Comparison of ENCODE assay signal across 1 cellular context in genomic region chr17:4948166-4948996, GRCh38.
TF ChIP-seq lines count a peak whose summit lies in the region.

Gene PFN1, minus strand, starts transcription at chr17:4948530. Its CDS starts 136 bp downstream, at chr17:4948394.

TF ChIP-seq in WTC11, 78 proteins besides CTCF, POLR2A, EP300 and RAD21 (continued from another document and continues in another):
- TF ChIP-seq CREB1 (CRISPR knock-in tag; IDR thresholded peaks at IDR 0.05) (no peak; the same call in 1 of the 2 replicates), ZNF138 (CRISPR knock-in tag; conservative IDR thresholded peaks at IDR 0.05) (no peak; the same call in 1 of the 2 replicates), ATF6 (CRISPR knock-in tag; IDR thresholded peaks at IDR 0.05) (no peak), ATF1 (CRISPR knock-in tag; IDR thresholded peaks at IDR 0.05) (peak; percentile 91; the same call in 1 of the 2 replicates), EMX1 (CRISPR knock-in tag; IDR thresholded peaks at IDR 0.05) (no peak), HMGA2 (CRISPR knock-in tag; IDR thresholded peaks at IDR 0.05) (no peak), SOX15 (CRISPR knock-in tag; IDR thresholded peaks at IDR 0.05) (no peak), OVOL2 (CRISPR knock-in tag; IDR thresholded peaks at IDR 0.05; ENCODE audit: borderline replicate concordance) (no peak), FOXJ3 (CRISPR knock-in tag; IDR thresholded peaks at IDR 0.05; ENCODE audit: borderline replicate concordance) (no peak), TEAD1 (CRISPR knock-in tag; IDR thresholded peaks at IDR 0.05) (peak; percentile 25; the same call in 1 of the 2 replicates), JUN (CRISPR knock-in tag; IDR thresholded peaks at IDR 0.05) (peak; percentile 42), GABPB1 (CRISPR knock-in tag; IDR thresholded peaks at IDR 0.05) (peak; percentile 51), HMGXB4 (CRISPR knock-in tag; IDR thresholded peaks at IDR 0.05) (peak; percentile 84; the same call in 1 of the 2 replicates), MYBL2 (CRISPR knock-in tag; IDR thresholded peaks at IDR 0.05) (peak; percentile 61; the same call in 1 of the 2 replicates), NFYB (CRISPR knock-in tag; conservative IDR thresholded peaks at IDR 0.05; ENCODE audit: low read depth) (no peak; the same call in 1 of the 2 replicates), TEAD4 (CRISPR knock-in tag; IDR thresholded peaks at IDR 0.05) (no peak), ZNF263 (CRISPR knock-in tag; IDR thresholded peaks at IDR 0.05; ENCODE audit: low read depth) (no peak), IRF1 (CRISPR knock-in tag; IDR thresholded peaks at IDR 0.05) (peak; percentile 39; the same call in 1 of the 2 replicates), E2F5 (CRISPR knock-in tag; IDR thresholded peaks at IDR 0.05) (peak; percentile 72; the same call in 1 of the 2 replicates), TP53 (CRISPR knock-in tag; IDR thresholded peaks at IDR 0.05) (peak; percentile 67), ZNF232 (CRISPR knock-in tag; IDR thresholded peaks at IDR 0.05) (0 out of 2 replicates have a peak, but pooled peaks have one; percentile 66), RORB (CRISPR knock-in tag; IDR thresholded peaks at IDR 0.05) (no peak), KAT7 (CRISPR knock-in tag; IDR thresholded peaks at IDR 0.05; ENCODE audit: borderline replicate concordance) (peak; percentile 94), MLX (CRISPR knock-in tag; IDR thresholded peaks at IDR 0.05) (0 out of 2 replicates have a peak, but pooled peaks have one; percentile 57), JAZF1 (CRISPR knock-in tag; IDR thresholded peaks at IDR 0.05) (no peak), NR2C2 (CRISPR knock-in tag; IDR thresholded peaks at IDR 0.05) (peak; percentile 17; the same call in 1 of the 2 replicates), SP1 (CRISPR knock-in tag; conservative IDR thresholded peaks at IDR 0.05) (peak; percentile 63; the same call in 1 of the 2 replicates), NFE2L1 (CRISPR knock-in tag; IDR thresholded peaks at IDR 0.05) (peak; percentile 80; the same call in 1 of the 2 replicates), ZNF121 (CRISPR knock-in tag; IDR thresholded peaks at IDR 0.05) (no peak), ZNF396 (CRISPR knock-in tag; IDR thresholded peaks at IDR 0.05; ENCODE audit: borderline replicate concordance) (no peak), ZNF671 (CRISPR knock-in tag; IDR thresholded peaks at IDR 0.05) (no peak), ETV6 (CRISPR knock-in tag; IDR thresholded peaks at IDR 0.05) (peak; percentile 85; the same call in 1 of the 2 replicates), ZNF416 (CRISPR knock-in tag; IDR thresholded peaks at IDR 0.05) (0 out of 2 replicates have a peak, but pooled peaks have one; percentile 67), FOXK1 (CRISPR knock-in tag; IDR thresholded peaks at IDR 0.05) (0 out of 2 replicates have a peak, but pooled peaks have one; percentile 48), USF2 (CRISPR knock-in tag; IDR thresholded peaks at IDR 0.05) (no peak; the same call in 1 of the 2 replicates)
- TF ChIP-seq, protein P1, sequence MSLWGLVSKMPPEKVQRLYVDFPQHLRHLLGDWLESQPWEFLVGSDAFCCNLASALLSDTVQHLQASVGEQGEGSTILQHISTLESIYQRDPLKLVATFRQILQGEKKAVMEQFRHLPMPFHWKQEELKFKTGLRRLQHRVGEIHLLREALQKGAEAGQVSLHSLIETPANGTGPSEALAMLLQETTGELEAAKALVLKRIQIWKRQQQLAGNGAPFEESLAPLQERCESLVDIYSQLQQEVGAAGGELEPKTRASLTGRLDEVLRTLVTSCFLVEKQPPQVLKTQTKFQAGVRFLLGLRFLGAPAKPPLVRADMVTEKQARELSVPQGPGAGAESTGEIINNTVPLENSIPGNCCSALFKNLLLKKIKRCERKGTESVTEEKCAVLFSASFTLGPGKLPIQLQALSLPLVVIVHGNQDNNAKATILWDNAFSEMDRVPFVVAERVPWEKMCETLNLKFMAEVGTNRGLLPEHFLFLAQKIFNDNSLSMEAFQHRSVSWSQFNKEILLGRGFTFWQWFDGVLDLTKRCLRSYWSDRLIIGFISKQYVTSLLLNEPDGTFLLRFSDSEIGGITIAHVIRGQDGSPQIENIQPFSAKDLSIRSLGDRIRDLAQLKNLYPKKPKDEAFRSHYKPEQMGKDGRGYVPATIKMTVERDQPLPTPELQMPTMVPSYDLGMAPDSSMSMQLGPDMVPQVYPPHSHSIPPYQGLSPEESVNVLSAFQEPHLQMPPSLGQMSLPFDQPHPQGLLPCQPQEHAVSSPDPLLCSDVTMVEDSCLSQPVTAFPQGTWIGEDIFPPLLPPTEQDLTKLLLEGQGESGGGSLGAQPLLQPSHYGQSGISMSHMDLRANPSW (CRISPR knock-in tag; conservative IDR thresholded peaks at IDR 0.05; ENCODE audit: low read depth), result no peak; the same call in 1 of the 2 replicates
- TF ChIP-seq, protein P2, sequence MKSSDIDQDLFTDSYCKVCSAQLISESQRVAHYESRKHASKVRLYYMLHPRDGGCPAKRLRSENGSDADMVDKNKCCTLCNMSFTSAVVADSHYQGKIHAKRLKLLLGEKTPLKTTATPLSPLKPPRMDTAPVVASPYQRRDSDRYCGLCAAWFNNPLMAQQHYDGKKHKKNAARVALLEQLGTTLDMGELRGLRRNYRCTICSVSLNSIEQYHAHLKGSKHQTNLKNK (CRISPR knock-in tag; IDR thresholded peaks at IDR 0.05), result no peak
- TF ChIP-seq, protein P3, sequence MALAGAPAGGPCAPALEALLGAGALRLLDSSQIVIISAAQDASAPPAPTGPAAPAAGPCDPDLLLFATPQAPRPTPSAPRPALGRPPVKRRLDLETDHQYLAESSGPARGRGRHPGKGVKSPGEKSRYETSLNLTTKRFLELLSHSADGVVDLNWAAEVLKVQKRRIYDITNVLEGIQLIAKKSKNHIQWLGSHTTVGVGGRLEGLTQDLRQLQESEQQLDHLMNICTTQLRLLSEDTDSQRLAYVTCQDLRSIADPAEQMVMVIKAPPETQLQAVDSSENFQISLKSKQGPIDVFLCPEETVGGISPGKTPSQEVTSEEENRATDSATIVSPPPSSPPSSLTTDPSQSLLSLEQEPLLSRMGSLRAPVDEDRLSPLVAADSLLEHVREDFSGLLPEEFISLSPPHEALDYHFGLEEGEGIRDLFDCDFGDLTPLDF (CRISPR knock-in tag; IDR thresholded peaks at IDR 0.05), result no peak
- TF ChIP-seq, protein P4, sequence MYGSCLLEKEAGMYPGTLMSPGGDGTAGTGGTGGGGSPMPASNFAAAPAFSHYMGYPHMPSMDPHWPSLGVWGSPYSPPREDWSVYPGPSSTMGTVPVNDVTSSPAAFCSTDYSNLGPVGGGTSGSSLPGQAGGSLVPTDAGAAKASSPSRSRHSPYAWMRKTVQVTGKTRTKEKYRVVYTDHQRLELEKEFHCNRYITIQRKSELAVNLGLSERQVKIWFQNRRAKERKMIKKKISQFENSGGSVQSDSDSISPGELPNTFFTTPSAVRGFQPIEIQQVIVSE (CRISPR knock-in tag; IDR thresholded peaks at IDR 0.05; ENCODE audit: borderline replicate concordance), result no peak
- TF ChIP-seq, protein P5, sequence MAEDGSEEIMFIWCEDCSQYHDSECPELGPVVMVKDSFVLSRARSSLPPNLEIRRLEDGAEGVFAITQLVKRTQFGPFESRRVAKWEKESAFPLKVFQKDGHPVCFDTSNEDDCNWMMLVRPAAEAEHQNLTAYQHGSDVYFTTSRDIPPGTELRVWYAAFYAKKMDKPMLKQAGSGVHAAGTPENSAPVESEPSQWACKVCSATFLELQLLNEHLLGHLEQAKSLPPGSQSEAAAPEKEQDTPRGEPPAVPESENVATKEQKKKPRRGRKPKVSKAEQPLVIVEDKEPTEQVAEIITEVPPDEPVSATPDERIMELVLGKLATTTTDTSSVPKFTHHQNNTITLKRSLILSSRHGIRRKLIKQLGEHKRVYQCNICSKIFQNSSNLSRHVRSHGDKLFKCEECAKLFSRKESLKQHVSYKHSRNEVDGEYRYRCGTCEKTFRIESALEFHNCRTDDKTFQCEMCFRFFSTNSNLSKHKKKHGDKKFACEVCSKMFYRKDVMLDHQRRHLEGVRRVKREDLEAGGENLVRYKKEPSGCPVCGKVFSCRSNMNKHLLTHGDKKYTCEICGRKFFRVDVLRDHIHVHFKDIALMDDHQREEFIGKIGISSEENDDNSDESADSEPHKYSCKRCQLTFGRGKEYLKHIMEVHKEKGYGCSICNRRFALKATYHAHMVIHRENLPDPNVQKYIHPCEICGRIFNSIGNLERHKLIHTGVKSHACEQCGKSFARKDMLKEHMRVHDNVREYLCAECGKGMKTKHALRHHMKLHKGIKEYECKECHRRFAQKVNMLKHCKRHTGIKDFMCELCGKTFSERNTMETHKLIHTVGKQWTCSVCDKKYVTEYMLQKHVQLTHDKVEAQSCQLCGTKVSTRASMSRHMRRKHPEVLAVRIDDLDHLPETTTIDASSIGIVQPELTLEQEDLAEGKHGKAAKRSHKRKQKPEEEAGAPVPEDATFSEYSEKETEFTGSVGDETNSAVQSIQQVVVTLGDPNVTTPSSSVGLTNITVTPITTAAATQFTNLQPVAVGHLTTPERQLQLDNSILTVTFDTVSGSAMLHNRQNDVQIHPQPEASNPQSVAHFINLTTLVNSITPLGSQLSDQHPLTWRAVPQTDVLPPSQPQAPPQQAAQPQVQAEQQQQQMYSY (CRISPR knock-in tag; IDR thresholded peaks at IDR 0.05), result no peak
- TF ChIP-seq, protein P6, sequence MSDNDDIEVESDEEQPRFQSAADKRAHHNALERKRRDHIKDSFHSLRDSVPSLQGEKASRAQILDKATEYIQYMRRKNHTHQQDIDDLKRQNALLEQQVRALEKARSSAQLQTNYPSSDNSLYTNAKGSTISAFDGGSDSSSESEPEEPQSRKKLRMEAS (CRISPR knock-in tag; IDR thresholded peaks at IDR 0.05), result no peak; the same call in 1 of the 2 replicates
- TF ChIP-seq, protein P7, sequence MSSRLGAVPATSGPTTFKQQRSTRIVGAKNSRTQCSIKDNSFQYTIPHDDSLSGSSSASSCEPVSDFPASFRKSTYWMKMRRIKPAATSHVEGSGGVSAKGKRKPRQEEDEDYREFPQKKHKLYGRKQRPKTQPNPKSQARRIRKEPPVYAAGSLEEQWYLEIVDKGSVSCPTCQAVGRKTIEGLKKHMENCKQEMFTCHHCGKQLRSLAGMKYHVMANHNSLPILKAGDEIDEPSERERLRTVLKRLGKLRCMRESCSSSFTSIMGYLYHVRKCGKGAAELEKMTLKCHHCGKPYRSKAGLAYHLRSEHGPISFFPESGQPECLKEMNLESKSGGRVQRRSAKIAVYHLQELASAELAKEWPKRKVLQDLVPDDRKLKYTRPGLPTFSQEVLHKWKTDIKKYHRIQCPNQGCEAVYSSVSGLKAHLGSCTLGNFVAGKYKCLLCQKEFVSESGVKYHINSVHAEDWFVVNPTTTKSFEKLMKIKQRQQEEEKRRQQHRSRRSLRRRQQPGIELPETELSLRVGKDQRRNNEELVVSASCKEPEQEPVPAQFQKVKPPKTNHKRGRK (CRISPR knock-in tag; IDR thresholded peaks at IDR 0.05; ENCODE audit: borderline replicate concordance), result no peak
- TF ChIP-seq, protein P8, sequence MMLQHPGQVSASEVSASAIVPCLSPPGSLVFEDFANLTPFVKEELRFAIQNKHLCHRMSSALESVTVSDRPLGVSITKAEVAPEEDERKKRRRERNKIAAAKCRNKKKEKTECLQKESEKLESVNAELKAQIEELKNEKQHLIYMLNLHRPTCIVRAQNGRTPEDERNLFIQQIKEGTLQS (CRISPR knock-in tag; conservative IDR thresholded peaks at IDR 0.05), result no peak
